ENCODE assay signal across 12 cellular contexts in genomic region chr3:150970665-150971327, GRCh38. TPM values are rescaled to one million over a fixed set of nuclear protein-coding genes. Genes with fewer than 3 reads are reported as not detected.
DNase-seq lines count a peak whose midpoint lies in the region; ATAC-seq and TF ChIP-seq lines count a peak whose summit lies in the region.
"Had no signal": no experiment of that assay in that cellular context is flagged by ENCODE, and none has a peak within 500 bp of the region (broad histone marks: within the 10 kb centered on the region; RNA-seq: fewer than 3 reads in every experiment).

No MANE protein-coding gene starts in this region.

- H3K9me3 ChIP-seq in mesodermal cell (ENCODE audit: control insufficient read depth, low read length) (no peaks in the 10 kb centered on the region), tibial nerve (no peaks in the 10 kb centered on the region)

- ATAC-seq in GM18520 (IDR thresholded peaks at IDR 0.05; ENCODE audit: unreplicated experiment), result no peak
- ATAC-seq in activated CD4-positive, CD25-positive, alpha-beta regulatory T cell treated with anti-CD3 and anti-CD28 coated beads, Interleukin-2, amount 50 U/mL, for 24 hours, result no peak
- ATAC-seq: activated T-cell treated with anti-CD3 and anti-CD28 coated beads, Interleukin-2, amount 50 U/mL, for 72 hours; stimulated activated memory B cell treated with anti-CD40 and anti-IgM and Interleukin-4, amounts not matched to agents 10 μg/mL and 1 μg/mL and 100 μg/mL, for 72 hours had no signal

- no peak for TF ChIP-seq EP300 in Ishikawa (IDR thresholded peaks at IDR 0.05; ENCODE audit: borderline replicate concordance)
- TF ChIP-seq EP300 in tibial nerve (IDR thresholded peaks at IDR 0.05), result no peak

- H3K4me3 ChIP-seq in cardiac fibroblast (replicated peaks in 1 of 2; ENCODE audit: low read depth in 2 of 2, low read length in 2 of 2), result no peak overlapping the region
- H3K4me3 ChIP-seq in mesodermal cell (ENCODE audit: extremely low read depth, insufficient read depth, low read length, poor library complexity, severe bottlenecking), result no peak overlapping the region
- H3K4me3 ChIP-seq in tibial nerve, result no peak overlapping the region

- DNase-seq in AG09319 (ENCODE audit: extremely low read depth, low read depth) (peak; percentile 3), cardiac fibroblast (ENCODE audit: low read depth in 2 of 2) (peak; percentile 55 to 75), NCI-H524 (lab: John Stamatoyannopoulos, UW) (no peak), tibial nerve (ENCODE audit: low spot score in 2 of 2) (no peak)
- DNase-seq: activated T-cell treated with anti-CD3 and anti-CD28 coated beads, Interleukin-2, amount 50 U/mL, for 72 hours; CD4-positive, CD25-positive, alpha-beta regulatory T cell; NCI-H1092 treated with DMSO at 0.1 percent for 48 hours had no signal

- H3K27me3 ChIP-seq in tibial nerve, result no peaks in the 10 kb centered on the region

- peaks cover 8% of the 10 kb centered on the region for H3K4me1 ChIP-seq in mesodermal cell (ENCODE audit: control insufficient read depth, insufficient read depth, low read length, poor library complexity, severe bottlenecking)
- no peaks in the 10 kb centered on the region for H3K4me1 ChIP-seq in tibial nerve

- 34 to 45% methylated on average over 5 of the region's 6 CpGs for WGBS in mesodermal cell (ENCODE audit: insufficient coverage in 2 of 2), 2 experiments
- WGBS in tibial nerve, 2 donors, result 53 to 58% methylated on average over 6 of the region's 6 CpGs

- TF ChIP-seq CTCF in AG09319 (IDR thresholded peaks at IDR 0.05; ENCODE audit: low read depth, low read length), result no peak
- TF ChIP-seq CTCF in cardiac fibroblast (IDR thresholded peaks at IDR 0.05; ENCODE audit: low read depth, low read length), result no peak
- no peak for TF ChIP-seq CTCF in tibial nerve (IDR thresholded peaks at IDR 0.05)

- TF ChIP-seq RAD21 in Ishikawa (IDR thresholded peaks at IDR 0.05; ENCODE audit: low read depth), result no peak

- peak overlapping the region; percentile 72 for H3K27ac ChIP-seq in mesodermal cell (ENCODE audit: low read depth, low read length, severe bottlenecking)
- H3K27ac ChIP-seq in tibial nerve, result no peak overlapping the region

- H3K36me3 ChIP-seq in mesodermal cell (ENCODE audit: control insufficient read depth, insufficient read depth, low read length) (no peaks in the 10 kb centered on the region), tibial nerve (no peaks in the 10 kb centered on the region)

- no peak for TF ChIP-seq POLR2A in tibial nerve (IDR thresholded peaks at IDR 0.05)

TF ChIP-seq in Ishikawa, 13 proteins besides CTCF, POLR2A, EP300 and RAD21:
- TF ChIP-seq CEBPB (IDR thresholded peaks at IDR 0.05) (no peak), USF1 (IDR thresholded peaks at IDR 0.05) (0 out of 2 replicates have a peak, but pooled peaks have one; percentile 42)

RNA-seq across cellular contexts. Expression of gene CLRN1, which starts 1.7 kb away (rescaled TPM):
- polyA plus RNA-seq in mesodermal cell (2013, experiment 1 of 2), result not detected
- polyA plus RNA-seq in mesodermal cell (2013, experiment 2 of 2), result not detected
- not detected for total RNA-seq in tibial nerve
- total RNA-seq: activated T-cell treated with anti-CD3 and anti-CD28 coated beads, Interleukin-2, amount 50 U/mL, for 72 hours; CD4-positive, CD25-positive, alpha-beta regulatory T cell had no signal
- polyA plus RNA-seq: CD4-positive, CD25-positive, alpha-beta regulatory T cell had no signal

Comparison
In these comparisons a context has a peak if more than half of its experiments do, and no peak if none do; other contexts are left out.
1. DNase-seq: peak in AG09319 (single experiment) and cardiac fibroblast (2 of 2); none in NCI-H524 (0 of 2) and tibial nerve (0 of 2).